ENCODE assay signal across 8 cellular contexts in the genomic region with DNA sequence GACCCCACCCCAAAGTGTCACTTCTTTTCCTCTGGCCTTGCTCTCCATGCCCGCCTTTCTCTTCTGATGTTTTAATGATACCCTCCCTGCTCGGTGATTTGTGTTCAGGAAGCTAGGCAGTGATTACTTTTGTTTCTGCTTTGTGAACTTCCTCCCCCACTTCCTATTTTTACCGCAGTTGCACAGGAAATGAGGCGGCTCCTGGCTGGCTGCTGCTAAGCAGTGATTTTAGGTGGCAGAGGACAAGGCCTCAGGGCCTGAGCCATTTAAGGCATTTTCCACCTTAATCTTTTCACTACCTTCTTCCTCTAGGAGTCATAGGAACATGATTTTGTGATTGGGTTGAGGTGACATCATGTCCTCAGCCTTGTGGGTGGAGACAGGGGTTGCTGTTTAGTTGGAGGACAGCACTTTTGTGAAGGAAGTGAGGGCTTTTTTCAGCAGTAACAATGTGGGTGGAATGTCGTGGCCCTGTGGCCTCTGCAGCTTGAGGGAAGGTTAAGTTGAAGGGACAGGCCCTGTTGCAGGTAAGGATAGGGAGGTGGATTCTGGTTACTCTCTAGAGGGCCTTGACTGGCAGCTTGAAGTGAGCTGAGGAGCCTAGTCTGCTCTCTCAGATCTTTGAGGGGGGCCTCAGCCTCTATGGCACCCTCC. TPM values are rescaled to one million over a fixed set of nuclear protein-coding genes. Genes with fewer than 3 reads are reported as not detected.
A peak's percentile ranks its signal among the peaks of the same experiment; 100 is the strongest.
DNase-seq lines count a peak whose midpoint lies in the region; ATAC-seq, FAIRE-seq and TF ChIP-seq lines count a peak whose summit lies in the region.

No MANE protein-coding gene starts in this region.

- no peak for TF ChIP-seq CTCF in endothelial cell of umbilical vein (IDR thresholded peaks at IDR 0.05; ENCODE audit: extremely low read depth in 1 of 2, insufficient read depth in 1 of 2, low read depth in 1 of 2, low read length in 2 of 2)

- H3K4me2 ChIP-seq in endothelial cell of umbilical vein (ENCODE audit: insufficient read depth, low read length) = peak overlapping the region; percentile 87

- H3K4me1 ChIP-seq in endothelial cell of umbilical vein (ENCODE audit: control insufficient read depth, extremely low read depth, insufficient read depth, low read length) = peaks cover 75% of the 10 kb centered on the region

- CTCF ChIA-PET in endothelial cell of umbilical vein (lab: Charles Lee) = interaction anchor here (0.6 to 3.0 kb wide), 5 partner anchors 18 to 62 kb away, joined by 3 to 9 read pairs (median 7); no protein-coding TSS in a partner anchor

- intact Hi-C loops in endothelial cell of umbilical vein (cut with micrococcal nuclease) = loop anchor here (1.0 to 2.0 kb wide), 5 partner anchors 15 to 62 kb away; no protein-coding TSS in a partner anchor

- no peak overlapping the region for H2AFZ ChIP-seq in endothelial cell of umbilical vein (ENCODE audit: low read depth, low read length)

- dilution Hi-C loops in endothelial cell of umbilical vein (cut with MboI; ENCODE audit: extremely low pct_ligation_motif_present, low sequenced_read_pairs) = loop anchor here (10.0 kb wide), 1 partner anchor 55 kb away; no protein-coding TSS in a partner anchor

- no peaks in the 10 kb centered on the region for H3K27me3 ChIP-seq in endothelial cell of umbilical vein (ENCODE audit: control insufficient read depth in 2 of 2, insufficient read depth in 2 of 2, low read length in 2 of 2)

- H3K27ac ChIP-seq in endothelial cell of umbilical vein (ENCODE audit: insufficient read depth, low read depth, low read length) = peak overlapping the region; percentile 100

- POLR2A ChIA-PET in endothelial cell of umbilical vein (lab: Charles Lee) = interaction anchor here (0.5 to 1.2 kb wide), 2 partner anchors 9 to 51 kb away, joined by 3 to 5 read pairs; no protein-coding TSS in a partner anchor

- peak; percentile 67 for ATAC-seq in GM21576 (IDR thresholded peaks at IDR 0.05; ENCODE audit: unreplicated experiment)

- H3K9me1 ChIP-seq in endothelial cell of umbilical vein (replicated peaks; ENCODE audit: control insufficient read depth, extremely low read depth, insufficient read depth, low read length) = no peaks in the 10 kb centered on the region

- H3K9ac ChIP-seq in endothelial cell of umbilical vein (replicated peaks; ENCODE audit: extremely low read depth, insufficient read depth, low read length) = peak overlapping the region; percentile 96

- peak overlapping the region in 1 of 3 experiments; percentile 54 for H3K4me3 ChIP-seq in endothelial cell of umbilical vein (replicated peaks in 1 of 3; ENCODE audit: insufficient read depth in 1 of 3, low read depth in 1 of 3, low read length in 3 of 3)

- peak; percentile 84 for DNase-seq in CD1c-positive myeloid dendritic cell (ENCODE audit: extremely low spot score)
- peak; percentile 22 for DNase-seq in NCI-H1417 treated with DMSO at 0.1 percent for 48 hours (lab: John Stamatoyannopoulos, UW)
- DNase-seq in activated CD8-positive, alpha-beta memory T cell treated with anti-CD3 and anti-CD28 coated beads for 24 hours = peak; percentile 73
- peak; percentile 99 for DNase-seq in endothelial cell of umbilical vein (ENCODE audit: low read depth, low spot score)
- DNase-seq in myocyte (ENCODE audit: low read depth) = peak; percentile 15
- peak; percentile 60 to 92 (median 80) for DNase-seq in stimulated activated naive CD4-positive, alpha-beta T cell (lab: John Stamatoyannopoulos, UW)
- DNase-seq in NCI-H2196 (lab: John Stamatoyannopoulos, UW; ENCODE audit: unreplicated experiment) = no peak

- no peaks in the 10 kb centered on the region for H3K36me3 ChIP-seq in endothelial cell of umbilical vein (ENCODE audit: control insufficient read depth in 2 of 2, extremely low read depth in 1 of 2, insufficient read depth in 2 of 2, low read length in 2 of 2)

- H3K79me2 ChIP-seq in endothelial cell of umbilical vein (ENCODE audit: control insufficient read depth, insufficient read depth, low read length) = peaks cover 68% of the 10 kb centered on the region

- TF ChIP-seq POLR2A in endothelial cell of umbilical vein (IDR thresholded peaks at IDR 0.05; ENCODE audit: low read depth, low read length) = no peak

- H4K20me1 ChIP-seq in endothelial cell of umbilical vein (replicated peaks; ENCODE audit: control insufficient read depth, extremely low read depth, insufficient read depth, low read length) = no peaks in the 10 kb centered on the region

- FAIRE-seq in endothelial cell of umbilical vein (lab: Jason Lieb, UNC) = peak; percentile 89

- H3K9me3 ChIP-seq in endothelial cell of umbilical vein (replicated peaks; ENCODE audit: control insufficient read depth, insufficient read depth, low read length) = no peaks in the 10 kb centered on the region

- no TSS peak for BruUV-seq in endothelial cell of umbilical vein (replicated peaks; lab: Mats Ljungman, UMichigan)

TF ChIP-seq in endothelial cell of umbilical vein, 7 proteins besides CTCF, POLR2A, EP300 and RAD21:
- TF ChIP-seq GATA2 (IDR thresholded peaks at IDR 0.05; ENCODE audit: insufficient read depth, insufficient read length, low read depth, low read length) = peak; percentile 89
- peak; percentile 83 for TF ChIP-seq JUN (IDR thresholded peaks at IDR 0.05; ENCODE audit: borderline replicate concordance, insufficient read depth, insufficient read length, low read depth)
- TF ChIP-seq MAX (IDR thresholded peaks at IDR 0.05; ENCODE audit: insufficient read depth, insufficient read length) = no peak
- TF ChIP-seq POLR2AphosphoS5 (IDR thresholded peaks at IDR 0.05; ENCODE audit: insufficient read depth, low read depth, low read length) = peak; percentile 95
- no peak for TF ChIP-seq EZH2 (IDR thresholded peaks at IDR 0.05; ENCODE audit: borderline replicate concordance, low read depth, low read length, severe bottlenecking)
- TF ChIP-seq FOS (IDR thresholded peaks at IDR 0.05; ENCODE audit: borderline replicate concordance, insufficient read depth, low read length) = peak; percentile 81
- no peak for TF ChIP-seq MYC (IDR thresholded peaks at IDR 0.05; ENCODE audit: low read depth, low read length)

RNA-seq across cellular contexts. Expression of gene GARRE1, which starts 15.7 kb away (rescaled TPM):
- total RNA-seq in endothelial cell of umbilical vein = 46.8 and 46.9 TPM in 2 replicates
- 39.2 and 45.4 TPM in 2 replicates for polyA plus RNA-seq in endothelial cell of umbilical vein
- 28.6 and 30.7 TPM in 2 replicates for polyA plus RNA-seq in endothelial cell of umbilical vein (2011; cell fraction: cytosol; rRNA removed)
- polyA plus RNA-seq in endothelial cell of umbilical vein (2011; cell fraction: nucleus; rRNA removed) = 48.6 and 54.8 TPM in 2 replicates
- polyA plus RNA-seq in endothelial cell of umbilical vein (2012) = 26.3 and 31.4 TPM in 2 replicates
- 51.5 and 51.9 TPM in 2 replicates for polyA minus RNA-seq in endothelial cell of umbilical vein
- polyA minus RNA-seq in endothelial cell of umbilical vein (2011; cell fraction: cytosol; rRNA and poly(A)+ RNA removed) = 6.5 TPM
- 44.0 and 49.9 TPM in 2 replicates for polyA minus RNA-seq in endothelial cell of umbilical vein (2011; cell fraction: nucleus; rRNA and poly(A)+ RNA removed)
- total RNA-seq in myocyte = 8.4 and 9.8 TPM in 2 replicates
- polyA plus RNA-seq in myocyte (2012) = 9.1 TPM
